9 cellular contexts compared by ENCODE assay signal in genomic region chr22:23178512-23179254, GRCh38. TPM values are rescaled to one million over a fixed set of nuclear protein-coding genes. Genes with fewer than 3 reads are reported as not detected.
DNase-seq lines count a peak whose midpoint lies in the region; ATAC-seq, FAIRE-seq and TF ChIP-seq lines count a peak whose summit lies in the region.
"Had no signal": no experiment of that assay in that cellular context is flagged by ENCODE, and none has a peak within 500 bp of the region (broad histone marks: within the 10 kb centered on the region; RNA-seq: fewer than 3 reads in every experiment).

No MANE protein-coding gene starts in this region.

- no peak overlapping the region for H2AFZ ChIP-seq in astrocyte (ENCODE audit: low read depth, low read length)

- no peaks in the 10 kb centered on the region for H3K27me3 Mint-ChIP-seq in T-helper 1 cell treated with Interleukin-12 subunit alpha and Interleukin-12 subunit beta and Interleukin-4 antibody, amounts not matched to agents 30 μg/mL and 1 μg/mL, for 36 hours (ENCODE audit: low read depth)
- H3K27me3 Mint-ChIP-seq in astrocyte (ENCODE audit: low read depth, unreplicated experiment): no peaks in the 10 kb centered on the region

- peaks cover 16% of the 10 kb centered on the region for H3K9me3 Mint-ChIP-seq in T-helper 1 cell treated with Interleukin-12 subunit alpha and Interleukin-12 subunit beta and Interleukin-4 antibody, amounts not matched to agents 30 μg/mL and 1 μg/mL, for 36 hours
- peaks cover 19% of the 10 kb centered on the region for H3K9me3 Mint-ChIP-seq in astrocyte (ENCODE audit: unreplicated experiment)

- H3K4me3 ChIP-seq in LNCaP clone FGC (ENCODE audit: low read depth, low read length): no peak overlapping the region
- H3K4me3 ChIP-seq in astrocyte (ENCODE audit: insufficient read depth, low read depth, low read length): no peak overlapping the region
- no peak overlapping the region for H3K4me3 ChIP-seq in right cardiac atrium (ENCODE audit: low read length)
- H3K4me3 ChIP-seq in gastrocnemius medialis: no peak overlapping the region

- in situ Hi-C loops in gastrocnemius medialis (cut with MboI; ENCODE audit: low sequenced_read_pairs in 4 of 4): loop anchor here (5.0 to 25.0 kb wide), 4 partner anchors 99 to 209 kb away; no protein-coding TSS in a partner anchor

- peak overlapping the region; percentile 63 for H3K27ac Mint-ChIP-seq in T-helper 1 cell treated with Interleukin-12 subunit alpha and Interleukin-12 subunit beta and Interleukin-4 antibody, amounts not matched to agents 30 μg/mL and 1 μg/mL, for 36 hours
- H3K27ac Mint-ChIP-seq in astrocyte (ENCODE audit: unreplicated experiment): no peak overlapping the region

- H3K4me3 Mint-ChIP-seq in T-helper 1 cell treated with Interleukin-12 subunit alpha and Interleukin-12 subunit beta and Interleukin-4 antibody, amounts not matched to agents 30 μg/mL and 1 μg/mL, for 36 hours: peak overlapping the region; percentile 63
- peak overlapping the region; percentile 56 for H3K4me3 Mint-ChIP-seq in astrocyte (ENCODE audit: unreplicated experiment)

- TF ChIP-seq POLR2A in gastrocnemius medialis (IDR thresholded peaks at IDR 0.05): no peak

- H3K36me3 ChIP-seq in astrocyte (ENCODE audit: insufficient read depth, low read length): no peaks in the 10 kb centered on the region
- no peaks in the 10 kb centered on the region for H3K36me3 ChIP-seq in gastrocnemius medialis

- H3K9me3 ChIP-seq in astrocyte (ENCODE audit: insufficient read depth, low read depth, low read length) (peaks cover 12% of the 10 kb centered on the region), right cardiac atrium (ENCODE audit: control insufficient read depth, low read length) (no peaks in the 10 kb centered on the region), gastrocnemius medialis (no peaks in the 10 kb centered on the region)

- no peak overlapping the region for H3K9ac ChIP-seq in astrocyte (ENCODE audit: low read length)

- intact Hi-C loops in right cardiac atrium (cut with DNase I): loop anchor here (1.0 to 10.0 kb wide), 5 partner anchors 102 to 209 kb away; no protein-coding TSS in a partner anchor
- intact Hi-C loops in gastrocnemius medialis (cut with DNase I; ENCODE audit: low total_unique reads): loop anchor here (1.0 to 5.0 kb wide), 2 partner anchors 104 to 209 kb away; no protein-coding TSS in a partner anchor

- no peak for FAIRE-seq in astrocyte (lab: Jason Lieb, UNC)

- H3K36me3 Mint-ChIP-seq in T-helper 1 cell treated with Interleukin-12 subunit alpha and Interleukin-12 subunit beta and Interleukin-4 antibody, amounts not matched to agents 30 μg/mL and 1 μg/mL, for 36 hours (ENCODE audit: low read depth): peaks cover 23% of the 10 kb centered on the region
- peaks cover 17% of the 10 kb centered on the region for H3K36me3 Mint-ChIP-seq in astrocyte (ENCODE audit: low read depth, unreplicated experiment)

- H3K27me3 ChIP-seq in astrocyte (ENCODE audit: insufficient read depth, low read length) (no peaks in the 10 kb centered on the region), right cardiac atrium (ENCODE audit: control insufficient read depth, insufficient read depth) (no peaks in the 10 kb centered on the region), gastrocnemius medialis (no peaks in the 10 kb centered on the region)

- H3K79me2 ChIP-seq in astrocyte (ENCODE audit: insufficient read depth, low read length): peaks cover 25% of the 10 kb centered on the region

- H3K4me1 Mint-ChIP-seq in T-helper 1 cell treated with Interleukin-12 subunit alpha and Interleukin-12 subunit beta and Interleukin-4 antibody, amounts not matched to agents 30 μg/mL and 1 μg/mL, for 36 hours (ENCODE audit: low read depth): peaks cover 48% of the 10 kb centered on the region
- H3K4me1 Mint-ChIP-seq in astrocyte (ENCODE audit: low read depth, unreplicated experiment): peaks cover 15% of the 10 kb centered on the region

- ATAC-seq in right cardiac atrium (peak; percentile 56 to 63), gastrocnemius medialis (peak; percentile 26 to 44), GM18511 (IDR thresholded peaks at IDR 0.05; ENCODE audit: unreplicated experiment) (no peak), HG02623 (IDR thresholded peaks at IDR 0.05; ENCODE audit: unreplicated experiment) (no peak)

- peaks cover 25% of the 10 kb centered on the region for H4K20me1 ChIP-seq in astrocyte (ENCODE audit: insufficient read depth, low read length)

- no peak overlapping the region for H3K27ac ChIP-seq in astrocyte (ENCODE audit: low read depth, low read length)
- H3K27ac ChIP-seq in right cardiac atrium (ENCODE audit: low read length): no peak overlapping the region
- H3K27ac ChIP-seq in gastrocnemius medialis: peak overlapping the region in 1 of 4 donors; percentile 57

- 29% methylated on average over 9 of the region's 9 CpGs for whole genome bisulfite sequencing in right cardiac atrium

- H3K4me2 ChIP-seq in astrocyte (ENCODE audit: low read length): no peak overlapping the region

- peaks cover 38% of the 10 kb centered on the region for H3K4me1 ChIP-seq in astrocyte (ENCODE audit: insufficient read depth, low read length)
- peaks cover 8% of the 10 kb centered on the region for H3K4me1 ChIP-seq in right cardiac atrium (ENCODE audit: control insufficient read depth, insufficient read depth, low read length)
- peaks cover 30 to 41% of the 10 kb centered on the region in 2 donors for H3K4me1 ChIP-seq in gastrocnemius medialis

- TF ChIP-seq CTCF in LNCaP clone FGC (IDR thresholded peaks at IDR 0.05; ENCODE audit: control insufficient read depth, extremely low read depth, insufficient read depth) (peak; percentile 91), astrocyte (IDR thresholded peaks at IDR 0.05; ENCODE audit: insufficient read depth, low read depth, low read length) (peak; percentile 88), gastrocnemius medialis (IDR thresholded peaks at IDR 0.05 in 4 of 5, conservative IDR thresholded peaks at IDR 0.05 in 1 of 5) (peak; percentile 88 to 97 (median 94))

- DNase-seq in ELF-1 (ENCODE audit: low read depth, low spot score) (peak; percentile 89), LNCaP clone FGC (ENCODE audit: low read depth) (no peak), astrocyte (ENCODE audit: low read depth) (no peak), right cardiac atrium (peak; percentile 73 to 87 (median 86)), gastrocnemius medialis (peak; percentile 18 to 26)

RNA-seq across cellular contexts. Expression of gene BCR, which starts 1.6 kb away (rescaled TPM):
- total RNA-seq in astrocyte (41.2 and 48.9 TPM in 2 replicates), right cardiac atrium (10 to 100 TPM; 35.4 to 48.0 (median 36.6) TPM), gastrocnemius medialis (10 to 100 TPM; 10.3 to 13.0 (median 12.4) TPM)
- polyA plus RNA-seq in right cardiac atrium: 18.3 TPM

RNA-seq across cellular contexts. Expression of gene RAB36, which starts 33.4 kb away (rescaled TPM):
- 5.0 and 5.2 TPM in 2 replicates for total RNA-seq in astrocyte
- 1 to 10 TPM; 1.1 to 2.7 (median 1.6) TPM for total RNA-seq in right cardiac atrium
- polyA plus RNA-seq in right cardiac atrium: 0.59 TPM
- under 1 TPM in 2 of 4 donors, not detected in 2; 0.35 to 0.55 TPM for total RNA-seq in gastrocnemius medialis

RNA-seq across cellular contexts. Expression of gene RSPH14, which starts 36.9 kb away (rescaled TPM):
- total RNA-seq in astrocyte (not detected in 2 replicates), right cardiac atrium (not detected), gastrocnemius medialis (not detected)
- 0.75 TPM for polyA plus RNA-seq in right cardiac atrium
- total RNA-seq: glomerular endothelial cell had no signal

Comparison
In these comparisons a context has a peak if more than half of its experiments do, and no peak if none do; other contexts are left out.
1. DNase-seq: peak in ELF-1 (single experiment), right cardiac atrium (3 of 3) and gastrocnemius medialis (2 of 2); none in LNCaP clone FGC (single experiment) and astrocyte (single experiment).
2. ATAC-seq: peak in right cardiac atrium (2 of 2) and gastrocnemius medialis (2 of 2); none in GM18511 (single experiment) and HG02623 (single experiment).
3. Peak in every context shown above with its lines, with median percentiles within 50 percentile points of each other: CTCF ChIP-seq.